8 cellular contexts compared by ENCODE assay signal in the genomic region with DNA sequence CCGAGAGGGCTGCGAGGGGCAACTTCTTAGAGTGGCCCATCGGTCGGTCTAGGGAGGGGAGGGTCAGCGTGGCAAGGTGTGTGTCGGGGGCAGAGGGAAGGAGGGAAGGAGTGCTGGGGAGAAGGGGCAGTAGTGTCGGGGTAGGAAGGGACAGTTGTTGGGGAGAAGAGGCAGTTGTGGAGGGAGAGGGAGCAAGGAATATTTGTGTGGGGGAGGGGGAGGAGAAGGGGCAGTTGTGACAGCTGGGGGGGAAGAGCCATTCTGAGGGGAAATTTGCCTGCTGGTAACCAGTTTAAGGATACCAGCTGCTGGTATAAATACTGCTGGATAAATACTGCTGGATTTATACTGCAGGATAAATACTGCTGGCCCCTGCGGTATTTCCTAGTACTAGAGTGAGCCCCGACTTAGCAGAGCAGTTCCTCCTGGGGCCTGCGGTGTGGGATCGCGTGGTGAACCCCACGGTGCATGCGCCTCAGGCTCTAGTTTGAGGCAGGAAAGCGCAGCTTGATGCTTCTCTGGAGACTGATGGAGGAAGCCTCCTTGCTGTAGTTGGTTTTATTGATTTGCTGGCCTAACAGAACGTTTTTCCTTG. TPM values are rescaled to one million over a fixed set of nuclear protein-coding genes. Genes with fewer than 3 reads are reported as not detected.
A peak's percentile ranks its signal among the peaks of the same experiment; 100 is the strongest.
DNase-seq lines count a peak whose midpoint lies in the region; ATAC-seq, FAIRE-seq and TF ChIP-seq lines count a peak whose summit lies in the region.

No MANE protein-coding gene starts in this region.

- FAIRE-seq in small intestine (lab: Jason Lieb, UNC), result no peak

- H3K4me1 ChIP-seq in hepatocyte (ENCODE audit: insufficient read depth) (peaks cover 9% of the 10 kb centered on the region), small intestine (ENCODE audit: control insufficient read depth in 2 of 2, insufficient read depth in 1 of 2, low read depth in 1 of 2, low read length in 1 of 2) (peaks cover 0 to 6% of the 10 kb centered on the region in 2 donors)

- peak; percentile 82 for ATAC-seq in activated CD8-positive, alpha-beta T cell treated with anti-CD3 and anti-CD28 coated beads, Interleukin-2, amount 10 ng/mL, durations not matched to agents 7 days and 5 days
- ATAC-seq in GM18517 (IDR thresholded peaks at IDR 0.05; ENCODE audit: unreplicated experiment), result no peak
- no peak for ATAC-seq in GM18867 (IDR thresholded peaks at IDR 0.05; ENCODE audit: unreplicated experiment)

- intact Hi-C loops in activated naive CD4-positive, alpha-beta T cell treated with anti-CD3 and anti-CD28 coated beads for 36 hours (cut with micrococcal nuclease), result loop anchor here (1.0 to 5.0 kb wide), 2 partner anchors 66 to 86 kb away; a partner anchor contains a TSS

- H3K27ac ChIP-seq in hepatocyte, result no peak overlapping the region
- H3K27ac ChIP-seq in small intestine (ENCODE audit: low read depth in 1 of 2, low read length in 1 of 2), result no peak overlapping the region

- peak overlapping the region; percentile 93 for H3K4me3 ChIP-seq in hepatocyte
- H3K4me3 ChIP-seq in small intestine (ENCODE audit: low read depth in 1 of 2, low read length in 2 of 2), result peak overlapping the region; percentile 31 to 33

- peak overlapping the region; percentile 73 for H3K4me3 Mint-ChIP-seq in activated naive CD4-positive, alpha-beta T cell treated with anti-CD3 and anti-CD28 coated beads for 36 hours
- peak overlapping the region; percentile 82 for H3K4me3 Mint-ChIP-seq in activated CD8-positive, alpha-beta T cell treated with anti-CD3 and anti-CD28 coated beads, Interleukin-2, amount 10 ng/mL, durations not matched to agents 7 days and 5 days

- H4K20me1 ChIP-seq in hepatocyte (ENCODE audit: insufficient read depth, poor library complexity, severe bottlenecking), result no peaks in the 10 kb centered on the region

- peak overlapping the region; percentile 83 for H3K4me2 ChIP-seq in hepatocyte

- WGBS in hepatocyte (ENCODE audit: low lambda C conversion rate, missing lambda C conversion rate), result 10% methylated on average over 14 of the region's 16 CpGs
- WGBS in small intestine, 3 donors, result 2 to 5% (median 3%) methylated on average over 16 of the region's 16 CpGs

- no peaks in the 10 kb centered on the region for H3K36me3 Mint-ChIP-seq in activated naive CD4-positive, alpha-beta T cell treated with anti-CD3 and anti-CD28 coated beads for 36 hours (ENCODE audit: low read depth)
- H3K36me3 Mint-ChIP-seq in activated CD8-positive, alpha-beta T cell treated with anti-CD3 and anti-CD28 coated beads, Interleukin-2, amount 10 ng/mL, durations not matched to agents 7 days and 5 days (ENCODE audit: low read depth), result no peaks in the 10 kb centered on the region

- no peaks in the 10 kb centered on the region for H3K36me3 ChIP-seq in hepatocyte (replicated peaks; ENCODE audit: insufficient read depth, low read depth)
- H3K36me3 ChIP-seq in small intestine (ENCODE audit: control insufficient read depth in 2 of 2, insufficient read depth in 2 of 2, low read length in 2 of 2), result no peaks in the 10 kb centered on the region

- DNase-seq in activated naive CD4-positive, alpha-beta T cell treated with anti-CD3 and anti-CD28 coated beads for 36 hours, result peak; percentile 22
- DNase-seq in activated naive CD4-positive, alpha-beta T cell treated with Interleukin-2 at 50 U/mL for 16 hours, result no peak
- DNase-seq in activated CD8-positive, alpha-beta T cell treated with anti-CD3 and anti-CD28 coated beads, Interleukin-2, amount 10 ng/mL, durations not matched to agents 7 days and 5 days, result peak; percentile 86
- no peak for DNase-seq in hepatocyte (ENCODE audit: low spot score)
- peak; percentile 32 for DNase-seq in small intestine
- no peak for DNase-seq in foreskin melanocyte

- H3K27me3 Mint-ChIP-seq in activated naive CD4-positive, alpha-beta T cell treated with anti-CD3 and anti-CD28 coated beads for 36 hours (ENCODE audit: low read depth), result peaks cover 59% of the 10 kb centered on the region
- H3K27me3 Mint-ChIP-seq in activated CD8-positive, alpha-beta T cell treated with anti-CD3 and anti-CD28 coated beads, Interleukin-2, amount 10 ng/mL, durations not matched to agents 7 days and 5 days (ENCODE audit: low read depth), result peaks cover 60% of the 10 kb centered on the region

- CTCF ChIA-PET in activated naive CD4-positive, alpha-beta T cell treated with anti-CD3 and anti-CD28 coated beads for 36 hours (lab: Charles Lee), result interaction anchor here (1.1 kb wide), 1 partner anchor 45 kb away, joined by 3 read pairs; no protein-coding TSS in a partner anchor
- CTCF ChIA-PET in activated CD8-positive, alpha-beta T cell treated with anti-CD3 and anti-CD28 coated beads, Interleukin-2, amount 10 ng/mL, durations not matched to agents 7 days and 5 days (lab: Charles Lee), result interaction anchor here (0.9 to 4.3 kb wide), 2 partner anchors 26 to 29 kb away, joined by 3 to 25 read pairs; a partner anchor contains a TSS

- H3K9me3 ChIP-seq in hepatocyte (ENCODE audit: low read depth) (no peaks in the 10 kb centered on the region), small intestine (ENCODE audit: control insufficient read depth, low read depth) (no peaks in the 10 kb centered on the region)

- peaks cover 5% of the 10 kb centered on the region for H3K4me1 Mint-ChIP-seq in activated naive CD4-positive, alpha-beta T cell treated with anti-CD3 and anti-CD28 coated beads for 36 hours (ENCODE audit: low read depth)
- peaks cover 39% of the 10 kb centered on the region for H3K4me1 Mint-ChIP-seq in activated CD8-positive, alpha-beta T cell treated with anti-CD3 and anti-CD28 coated beads, Interleukin-2, amount 10 ng/mL, durations not matched to agents 7 days and 5 days (ENCODE audit: low read depth)

- no peak overlapping the region for H3K27ac Mint-ChIP-seq in activated naive CD4-positive, alpha-beta T cell treated with anti-CD3 and anti-CD28 coated beads for 36 hours
- H3K27ac Mint-ChIP-seq in activated CD8-positive, alpha-beta T cell treated with anti-CD3 and anti-CD28 coated beads, Interleukin-2, amount 10 ng/mL, durations not matched to agents 7 days and 5 days, result peak overlapping the region; percentile 25

- H3K27me3 ChIP-seq in hepatocyte (peaks cover 14% of the 10 kb centered on the region), small intestine (ENCODE audit: control insufficient read depth in 2 of 2, insufficient read depth in 2 of 2, low read length in 2 of 2) (no peaks in the 10 kb centered on the region)

- H2AFZ ChIP-seq in hepatocyte, result peak overlapping the region; percentile 93

- no peaks in the 10 kb centered on the region for H3K79me2 ChIP-seq in hepatocyte

- no peaks in the 10 kb centered on the region for H3K9me2 ChIP-seq in hepatocyte (replicated peaks; ENCODE audit: insufficient read depth)

- no peaks in the 10 kb centered on the region for H3K9me3 Mint-ChIP-seq in activated naive CD4-positive, alpha-beta T cell treated with anti-CD3 and anti-CD28 coated beads for 36 hours
- H3K9me3 Mint-ChIP-seq in activated CD8-positive, alpha-beta T cell treated with anti-CD3 and anti-CD28 coated beads, Interleukin-2, amount 10 ng/mL, durations not matched to agents 7 days and 5 days (ENCODE audit: insufficient read depth), result no peaks in the 10 kb centered on the region

- TF ChIP-seq CTCF in hepatocyte (IDR thresholded peaks at IDR 0.05; ENCODE audit: poor library complexity), result no peak

- POLR2A ChIA-PET in activated CD8-positive, alpha-beta T cell treated with anti-CD3 and anti-CD28 coated beads, Interleukin-2, amount 10 ng/mL, durations not matched to agents 7 days and 5 days (lab: Charles Lee), result interaction anchor here (1.2 to 1.5 kb wide), 2 partner anchors 14 to 139 kb away, joined by 3 read pairs; a partner anchor contains a TSS

RNA-seq across cellular contexts. Expression of a gene that starts 0.3 kb away (rescaled TPM):
- total RNA-seq in activated naive CD4-positive, alpha-beta T cell treated with anti-CD3 and anti-CD28 coated beads for 36 hours, result not detected
- not detected for total RNA-seq in activated CD8-positive, alpha-beta T cell treated with anti-CD3 and anti-CD28 coated beads, Interleukin-2, amount 10 ng/mL, durations not matched to agents 7 days and 5 days
- total RNA-seq in hepatocyte, result 0.77 and 1.0 TPM in 2 replicates
- polyA plus RNA-seq in hepatocyte, result 2.1 and 4.0 TPM in 2 replicates
- polyA plus RNA-seq in small intestine, result under 1 TPM in 1 of 3 donors, not detected in 2; 0.09 TPM

RNA-seq across cellular contexts. Expression of a gene that starts 12.9 kb away (rescaled TPM):
- not detected for total RNA-seq in activated naive CD4-positive, alpha-beta T cell treated with anti-CD3 and anti-CD28 coated beads for 36 hours
- total RNA-seq in activated CD8-positive, alpha-beta T cell treated with anti-CD3 and anti-CD28 coated beads, Interleukin-2, amount 10 ng/mL, durations not matched to agents 7 days and 5 days, result not detected
- total RNA-seq in hepatocyte, result 7.4 and 8.6 TPM in 2 replicates
- polyA plus RNA-seq in hepatocyte (10.6 and 16.6 TPM in 2 replicates), small intestine (1 to 10 TPM in 1 of 3 donors, not detected in 2; 1.1 TPM)

RNA-seq across cellular contexts. Expression of a gene that starts 29.6 kb away (rescaled TPM):
- 10 to 100 TPM; 13.7 to 14.7 TPM for total RNA-seq in activated naive CD4-positive, alpha-beta T cell treated with anti-CD3 and anti-CD28 coated beads for 36 hours
- 10 to 100 TPM; 27.1 to 29.3 TPM for total RNA-seq in activated CD8-positive, alpha-beta T cell treated with anti-CD3 and anti-CD28 coated beads, Interleukin-2, amount 10 ng/mL, durations not matched to agents 7 days and 5 days
- 3.8 and 7.8 TPM in 2 replicates for total RNA-seq in hepatocyte
- polyA plus RNA-seq in hepatocyte (9.0 and 12.0 TPM in 2 replicates), small intestine (10 to 100 TPM; 10.8 to 17.7 (median 11.5) TPM)

RNA-seq across cellular contexts. Expression of a gene that starts 30.6 kb away (rescaled TPM):
- 100 to 1,000 TPM; 148 to 149 TPM for total RNA-seq in activated naive CD4-positive, alpha-beta T cell treated with anti-CD3 and anti-CD28 coated beads for 36 hours
- total RNA-seq in activated CD8-positive, alpha-beta T cell treated with anti-CD3 and anti-CD28 coated beads, Interleukin-2, amount 10 ng/mL, durations not matched to agents 7 days and 5 days, result 100 to 1,000 TPM; 131 to 136 TPM
- total RNA-seq in hepatocyte, result 24.2 and 29.6 TPM in 2 replicates
- polyA plus RNA-seq in hepatocyte (26.9 and 31.7 TPM in 2 replicates), small intestine (10 to 100 TPM in 1 of 3 donors, 1 to 10 TPM in 2; 8.7 to 42.6 (median 10.0) TPM)

Comparison
In these comparisons a context has a peak if more than half of its experiments do, and no peak if none do; other contexts are left out.
1. DNase-seq: peak in activated naive CD4-positive, alpha-beta T cell treated with anti-CD3 and anti-CD28 coated beads for 36 hours (single experiment), activated CD8-positive, alpha-beta T cell treated with anti-CD3 and anti-CD28 coated beads, Interleukin-2, amount 10 ng/mL, durations not matched to agents 7 days and 5 days (single experiment) and small intestine (single experiment); none in activated naive CD4-positive, alpha-beta T cell treated with Interleukin-2 at 50 U/mL for 16 hours (single experiment), hepatocyte (single experiment) and foreskin melanocyte (single experiment).